In the genomic region with DNA sequence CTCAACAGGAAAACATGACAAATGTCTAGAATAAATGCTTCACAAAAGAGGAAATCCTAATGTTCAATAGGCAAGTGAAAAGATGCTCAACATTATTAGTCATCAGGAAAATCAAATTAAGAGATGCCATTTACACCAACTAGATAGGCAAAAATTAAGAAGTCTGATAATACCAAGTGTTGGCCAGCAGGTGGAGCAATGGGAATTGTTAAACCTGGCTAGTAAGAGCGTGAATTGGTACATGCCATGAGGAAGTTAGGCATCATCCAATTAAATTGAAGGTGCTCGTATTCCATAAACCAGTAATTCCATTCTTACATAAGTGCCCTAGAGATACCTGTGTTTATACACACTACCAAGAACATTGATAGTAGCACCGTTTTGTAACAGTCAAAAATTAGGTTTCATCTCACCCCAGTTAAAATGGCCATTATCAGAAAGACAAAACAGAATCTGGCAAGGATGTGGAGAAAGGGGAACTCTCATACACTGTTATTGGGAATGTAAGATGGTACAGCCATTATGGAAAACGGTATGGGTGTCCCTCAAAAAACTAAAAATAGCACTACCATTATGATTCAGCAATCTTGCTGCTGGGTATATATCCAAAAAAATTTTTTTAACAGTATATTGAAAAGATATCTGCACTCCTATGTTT, we compare ENCODE assay signal across 7 cellular contexts. TPM values are rescaled to one million over a fixed set of nuclear protein-coding genes. Genes with fewer than 3 reads are reported as not detected.
DNase-seq lines count a peak whose midpoint lies in the region; FAIRE-seq and TF ChIP-seq lines count a peak whose summit lies in the region.

No MANE protein-coding gene starts in this region.

- H4K20me1 ChIP-seq in SK-N-SH (ENCODE audit: insufficient read depth) = no peaks in the 10 kb centered on the region
- H4K20me1 ChIP-seq in keratinocyte (ENCODE audit: control insufficient read depth, extremely low read depth, insufficient read depth, low read length) = no peaks in the 10 kb centered on the region

- TF ChIP-seq EP300 in SK-N-SH (IDR thresholded peaks at IDR 0.05; ENCODE audit: borderline replicate concordance in 1 of 2, low read depth in 1 of 2, low read length in 1 of 2) = no peak

- dilution Hi-C loops in keratinocyte (cut with MboI; ENCODE audit: extremely low pct_ligation_motif_present, low sequenced_read_pairs) = no loop called here

- H3K9me2 ChIP-seq in SK-N-SH = no peaks in the 10 kb centered on the region

- no peak overlapping the region for H3K4me3 ChIP-seq in GM06990 (replicated peaks; ENCODE audit: low read depth, low read length)
- H3K4me3 ChIP-seq in SK-N-SH (ENCODE audit: low read depth in 2 of 2, low read length in 1 of 2) = no peak overlapping the region
- no peak overlapping the region for H3K4me3 ChIP-seq in keratinocyte (ENCODE audit: control insufficient read depth in 2 of 3, extremely low read depth in 1 of 3, insufficient read depth in 2 of 3, low read depth in 1 of 3, low read length in 3 of 3)

- H3K27me3 ChIP-seq in GM06990 (replicated peaks; ENCODE audit: control insufficient read depth, insufficient read depth, low read length) (no peaks in the 10 kb centered on the region; the same call in 1 of the 2 replicates), SK-N-SH (ENCODE audit: insufficient read depth) (no peaks in the 10 kb centered on the region; the same call in 1 of the 2 replicates), keratinocyte (ENCODE audit: control insufficient read depth, extremely low read depth, insufficient read depth, low read length) (peaks cover 9% of the 10 kb centered on the region)

- H3K9me1 ChIP-seq in keratinocyte (ENCODE audit: control insufficient read depth, extremely low read depth, insufficient read depth, low read length) = no peaks in the 10 kb centered on the region

- H2AFZ ChIP-seq in SK-N-SH (ENCODE audit: low read depth) (no peak overlapping the region), keratinocyte (ENCODE audit: control insufficient read depth, low read length) (no peak overlapping the region)

- H3K36me3 ChIP-seq in GM06990 (ENCODE audit: control insufficient read depth, insufficient read depth, low read length) (no peaks in the 10 kb centered on the region), SK-N-SH (replicated peaks in 1 of 2; ENCODE audit: control insufficient read depth in 1 of 2, insufficient read depth in 2 of 2, low read length in 1 of 2) (no peaks in the 10 kb centered on the region), keratinocyte (ENCODE audit: control insufficient read depth in 2 of 2, extremely low read depth in 1 of 2, insufficient read depth in 2 of 2, low read length in 2 of 2) (no peaks in the 10 kb centered on the region)

- TF ChIP-seq CTCF in GM06990 (IDR thresholded peaks at IDR 0.05; ENCODE audit: insufficient read depth, low read length, poor library complexity, severe bottlenecking) (peak; percentile 61), SK-N-SH (IDR thresholded peaks at IDR 0.05) (peak; percentile 77), keratinocyte (optimal IDR thresholded peaks at IDR 0.05 in 1 of 3, IDR thresholded peaks at IDR 0.05 in 1 of 3, conservative IDR thresholded peaks at IDR 0.05 in 1 of 3; ENCODE audit: extremely low read depth in 1 of 3, insufficient read depth in 2 of 3, low read length in 3 of 3) (peak; percentile 52 to 64 (median 57))

- no peak overlapping the region for H3K4me2 ChIP-seq in SK-N-SH
- H3K4me2 ChIP-seq in keratinocyte (ENCODE audit: control insufficient read depth, extremely low read depth, insufficient read depth, low read depth, low read length) = no peak overlapping the region

- CTCF ChIA-PET in SK-N-SH (lab: Yijun Ruan, JAX) = interaction anchor here (1.0 to 3.0 kb wide), 3 partner anchors 15 to 38 kb away, joined by 3 to 12 read pairs (median 6); no protein-coding TSS in a partner anchor

- H3K27ac ChIP-seq in SK-N-SH (ENCODE audit: low read depth in 2 of 2, low read length in 1 of 2) = no peak overlapping the region
- no peak overlapping the region for H3K27ac ChIP-seq in keratinocyte (ENCODE audit: control insufficient read depth, insufficient read depth, low read length)

- peak; percentile 86 for FAIRE-seq in keratinocyte (lab: Jason Lieb, UNC)

- H3K9me3 ChIP-seq in SK-N-SH = no peaks in the 10 kb centered on the region
- no peaks in the 10 kb centered on the region for H3K9me3 ChIP-seq in keratinocyte (ENCODE audit: control insufficient read depth, low read depth, low read length)

- 4% methylated on average over 4 of the region's 4 CpGs for WGBS in SK-N-SH (ENCODE audit: low lambda C conversion rate)

- POLR2A ChIA-PET in SK-N-SH (lab: Yijun Ruan, JAX) = no interaction called here

- no peaks in the 10 kb centered on the region for H3K4me1 ChIP-seq in SK-N-SH (ENCODE audit: control insufficient read depth in 1 of 2, insufficient read depth in 2 of 2, low read depth in 1 of 2, low read length in 1 of 2)
- H3K4me1 ChIP-seq in keratinocyte (ENCODE audit: control insufficient read depth, extremely low read depth, insufficient read depth, low read length) = no peaks in the 10 kb centered on the region

- TF ChIP-seq RAD21 in SK-N-SH (IDR thresholded peaks at IDR 0.05; ENCODE audit: low read length) = peak; percentile 64

- H3K79me2 ChIP-seq in SK-N-SH (ENCODE audit: insufficient read depth) = no peaks in the 10 kb centered on the region
- H3K79me2 ChIP-seq in keratinocyte (ENCODE audit: control insufficient read depth, insufficient read depth, low read length) = no peaks in the 10 kb centered on the region

- peaks cover 4% of the 10 kb centered on the region for H3F3A ChIP-seq in SK-N-SH (replicated peaks; ENCODE audit: insufficient read depth)

- no peak for DNase-seq in GM06990 (ENCODE audit: extremely low read depth, insufficient read length)
- peak; percentile 39 for DNase-seq in HCEC 1CT
- peak; percentile 54 for DNase-seq in NCI-H128 (lab: John Stamatoyannopoulos, UW; ENCODE audit: unreplicated experiment)
- peak; percentile 52 for DNase-seq in SK-N-SH
- peak; percentile 11 for DNase-seq in brain pericyte (ENCODE audit: low read depth, low spot score)
- peak; percentile 17 for DNase-seq in keratinocyte (ENCODE audit: low read depth, low spot score)
- peak; percentile 60 for DNase-seq in stimulated activated CD4-positive, alpha-beta T cell treated with anti-CD3 and anti-CD28 coated beads, Interleukin-4, amount 100 ng/mL, for 24 hours

- H3K9ac ChIP-seq in SK-N-SH = no peak overlapping the region
- no peak overlapping the region for H3K9ac ChIP-seq in keratinocyte (ENCODE audit: control insufficient read depth, extremely low read depth, insufficient read depth, low read length)

TF ChIP-seq in SK-N-SH, 30 proteins besides CTCF, POLR2A, EP300 and RAD21 (continues in another document):
- TF ChIP-seq GATA2 (CRISPR knock-in tag; IDR thresholded peaks at IDR 0.05) = no peak

RNA-seq across cellular contexts. Expression of a gene that starts 14.0 kb away (rescaled TPM):
- polyA plus RNA-seq in SK-N-SH (2012; rRNA removed) (5.9 and 7.5 TPM in 2 replicates), keratinocyte (0.12 to 0.16 TPM in 2 of 3 replicates, not detected in the other)
- 5.1 and 5.9 TPM in 2 replicates for polyA plus RNA-seq in SK-N-SH (2012; cell fraction: cytosol; rRNA removed)
- polyA plus RNA-seq in SK-N-SH (2012; cell fraction: nucleus; rRNA removed) = 19.1 and 33.9 TPM in 2 replicates
- polyA plus RNA-seq in keratinocyte (2011; ENCODE audit: low read depth) = not detected
- polyA plus RNA-seq in keratinocyte (2011; cell fraction: cytosol; rRNA removed) = 0.04 TPM in 1 of 2 replicates, not detected in the other
- 0.08 and 0.19 TPM in 2 replicates for polyA plus RNA-seq in keratinocyte (2011; cell fraction: nucleus; rRNA removed)
- 0.06 TPM in 1 of 2 replicates, not detected in the other for polyA plus RNA-seq in keratinocyte (2012; ENCODE audit: low replicate concordance)
- not detected in 3 replicates for polyA minus RNA-seq in keratinocyte
- not detected for polyA minus RNA-seq in keratinocyte (2011; cell fraction: cytosol; rRNA and poly(A)+ RNA removed)
- not detected in 2 replicates for polyA minus RNA-seq in keratinocyte (2011; cell fraction: nucleus; rRNA and poly(A)+ RNA removed)

RNA-seq across cellular contexts. Expression of a gene that starts 22.2 kb away (rescaled TPM):
- 2.9 and 4.4 TPM in 2 replicates for polyA plus RNA-seq in SK-N-SH (2012; rRNA removed)
- 2.8 and 3.1 TPM in 2 replicates for polyA plus RNA-seq in SK-N-SH (2012; cell fraction: cytosol; rRNA removed)
- polyA plus RNA-seq in SK-N-SH (2012; cell fraction: nucleus; rRNA removed) = 5.2 and 8.3 TPM in 2 replicates
- polyA plus RNA-seq in keratinocyte = 0.86 to 1.5 TPM (median 1.2 TPM) in 3 replicates
- not detected for polyA plus RNA-seq in keratinocyte (2011; ENCODE audit: low read depth)
- 0.44 and 0.45 TPM in 2 replicates for polyA plus RNA-seq in keratinocyte (2011; cell fraction: cytosol; rRNA removed)
- polyA plus RNA-seq in keratinocyte (2011; cell fraction: nucleus; rRNA removed) = 1.2 and 1.4 TPM in 2 replicates
- 0.16 and 0.68 TPM in 2 replicates for polyA plus RNA-seq in keratinocyte (2012; ENCODE audit: low replicate concordance)
- polyA minus RNA-seq in keratinocyte = 0.13 to 0.42 TPM in 2 of 3 replicates, not detected in the other
- not detected for polyA minus RNA-seq in keratinocyte (2011; cell fraction: cytosol; rRNA and poly(A)+ RNA removed)
- polyA minus RNA-seq in keratinocyte (2011; cell fraction: nucleus; rRNA and poly(A)+ RNA removed) = 0.32 and 0.93 TPM in 2 replicates

RNA-seq across cellular contexts. Expression of a gene that starts 58.5 kb away (rescaled TPM):
- polyA plus RNA-seq in SK-N-SH (2012; rRNA removed) (not detected in 2 replicates), keratinocyte (not detected in 3 replicates)
- polyA plus RNA-seq in SK-N-SH (2012; cell fraction: cytosol; rRNA removed) = not detected in 2 replicates
- not detected in 2 replicates for polyA plus RNA-seq in SK-N-SH (2012; cell fraction: nucleus; rRNA removed)
- polyA plus RNA-seq in keratinocyte (2011; ENCODE audit: low read depth) = not detected
- not detected in 2 replicates for polyA plus RNA-seq in keratinocyte (2011; cell fraction: cytosol; rRNA removed)
- not detected in 2 replicates for polyA plus RNA-seq in keratinocyte (2011; cell fraction: nucleus; rRNA removed)
- polyA plus RNA-seq in keratinocyte (2012; ENCODE audit: low replicate concordance) = not detected in 2 replicates
- polyA minus RNA-seq in keratinocyte = not detected in 3 replicates
- polyA minus RNA-seq in keratinocyte (2011; cell fraction: cytosol; rRNA and poly(A)+ RNA removed) = not detected
- polyA minus RNA-seq in keratinocyte (2011; cell fraction: nucleus; rRNA and poly(A)+ RNA removed) = not detected in 2 replicates

RNA-seq across cellular contexts. Expression of a gene that starts 58.5 kb away (rescaled TPM):
- 5.6 and 5.9 TPM in 2 replicates for polyA plus RNA-seq in SK-N-SH (2012; rRNA removed)
- 4.9 and 5.6 TPM in 2 replicates for polyA plus RNA-seq in SK-N-SH (2012; cell fraction: cytosol; rRNA removed)
- polyA plus RNA-seq in SK-N-SH (2012; cell fraction: nucleus; rRNA removed) = 4.9 and 5.2 TPM in 2 replicates
- polyA plus RNA-seq in keratinocyte = 2.3 to 2.8 TPM (median 2.7 TPM) in 3 replicates
- polyA plus RNA-seq in keratinocyte (2011; ENCODE audit: low read depth) = 1.3 TPM
- polyA plus RNA-seq in keratinocyte (2011; cell fraction: cytosol; rRNA removed) = 1.8 and 1.9 TPM in 2 replicates
- polyA plus RNA-seq in keratinocyte (2011; cell fraction: nucleus; rRNA removed) = 3.3 and 4.0 TPM in 2 replicates
- 2.6 and 3.0 TPM in 2 replicates for polyA plus RNA-seq in keratinocyte (2012; ENCODE audit: low replicate concordance)
- polyA minus RNA-seq in keratinocyte = 2.1 to 3.5 TPM in 2 of 3 replicates, not detected in the other
- polyA minus RNA-seq in keratinocyte (2011; cell fraction: cytosol; rRNA and poly(A)+ RNA removed) = not detected
- polyA minus RNA-seq in keratinocyte (2011; cell fraction: nucleus; rRNA and poly(A)+ RNA removed) = 2.3 and 3.9 TPM in 2 replicates
